Comparison of ENCODE assay signal across 8 cellular contexts in the genomic region with DNA sequence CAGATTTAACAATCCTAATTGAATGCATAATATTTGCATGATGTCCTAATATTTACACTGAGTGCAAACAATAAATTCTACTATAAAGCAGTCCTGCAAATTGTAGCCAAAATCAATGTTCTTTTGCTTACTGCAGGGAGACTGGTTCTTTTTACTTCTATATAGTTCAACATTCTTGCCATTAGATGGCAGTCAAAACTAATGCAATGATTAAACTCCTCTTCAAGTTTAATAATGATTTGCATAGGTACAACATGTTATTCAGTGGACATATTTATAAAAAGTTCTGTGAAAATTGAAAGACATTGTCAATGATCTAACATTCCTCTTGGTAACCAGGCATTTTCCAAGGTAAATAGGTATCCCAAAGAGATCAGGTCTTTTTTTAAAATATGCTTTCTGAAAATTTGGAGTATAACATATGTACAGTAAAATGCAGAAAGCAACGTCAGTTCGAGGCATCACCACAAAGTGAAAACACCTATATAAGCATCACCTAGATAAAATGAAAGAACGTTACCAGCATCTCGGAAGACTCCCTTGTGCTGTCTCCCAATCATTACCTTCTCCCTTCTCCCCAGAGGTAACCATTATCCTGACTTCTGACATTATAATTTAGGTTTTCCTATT. TPM values are rescaled to one million over a fixed set of nuclear protein-coding genes. Genes with fewer than 3 reads are reported as not detected.
DNase-seq lines count a peak whose midpoint lies in the region; ATAC-seq and TF ChIP-seq lines count a peak whose summit lies in the region.

No MANE protein-coding gene starts in this region.

- no peak overlapping the region for H3K27ac Mint-ChIP-seq in stimulated activated naive CD8-positive, alpha-beta T cell treated with anti-CD3 and anti-CD28 coated beads, Interleukin-15, amount 100 ng/mL, for 72 hours

- no peak for TF ChIP-seq POLR2A in spleen (IDR thresholded peaks at IDR 0.05)

- peak; percentile 67 for ATAC-seq in stimulated activated naive CD8-positive, alpha-beta T cell treated with anti-CD3 and anti-CD28 coated beads, Interleukin-15, amount 100 ng/mL, for 72 hours
- ATAC-seq in stimulated activated naive CD8-positive, alpha-beta T cell treated with anti-CD3 and anti-CD28 coated beads, Interleukin-15, Interleukin-2, amounts not matched to agents 100 U/mL and 50 U/mL, for 24 hours = no peak
- ATAC-seq in left cardiac atrium (peak; percentile 47 to 62), HG02870 (IDR thresholded peaks at IDR 0.05; ENCODE audit: unreplicated experiment) (no peak)

- intact Hi-C loops in left cardiac atrium (cut with DNase I) (loop anchor here (2.0 to 10.0 kb wide), 4 partner anchors 189 to 407 kb away; no protein-coding TSS in a partner anchor), spleen (cut with DNase I; ENCODE audit: low total_unique reads) (loop anchor here (10.0 kb wide), 1 partner anchor 187 kb away; no protein-coding TSS in a partner anchor)

- TF ChIP-seq CTCF in WERI-Rb-1 (IDR thresholded peaks at IDR 0.05; ENCODE audit: low read depth, low read length) (0 out of 2 replicates have a peak, but pooled peaks have one; percentile 7), spleen (IDR thresholded peaks at IDR 0.05 in 8 of 11, conservative IDR thresholded peaks at IDR 0.05 in 3 of 11) (peak in 10 of 11 experiments; percentile 7 to 70 (median 52))

- H3K27me3 Mint-ChIP-seq in stimulated activated naive CD8-positive, alpha-beta T cell treated with anti-CD3 and anti-CD28 coated beads, Interleukin-15, amount 100 ng/mL, for 72 hours = no peaks in the 10 kb centered on the region

- H3K36me3 ChIP-seq in WERI-Rb-1 = no peaks in the 10 kb centered on the region
- no peaks in the 10 kb centered on the region for H3K36me3 ChIP-seq in spleen

- H3K4me3 Mint-ChIP-seq in stimulated activated naive CD8-positive, alpha-beta T cell treated with anti-CD3 and anti-CD28 coated beads, Interleukin-15, amount 100 ng/mL, for 72 hours = no peak overlapping the region

- H3K27ac ChIP-seq in WERI-Rb-1 = no peak overlapping the region
- H3K27ac ChIP-seq in spleen = no peak overlapping the region

- H3K9me3 Mint-ChIP-seq in stimulated activated naive CD8-positive, alpha-beta T cell treated with anti-CD3 and anti-CD28 coated beads, Interleukin-15, amount 100 ng/mL, for 72 hours = no peaks in the 10 kb centered on the region

- H3K9me3 ChIP-seq in WERI-Rb-1 (ENCODE audit: severe bottlenecking) = peaks cover 3% of the 10 kb centered on the region
- no peaks in the 10 kb centered on the region for H3K9me3 ChIP-seq in spleen

- no peak overlapping the region for H3K4me3 ChIP-seq in WERI-Rb-1 (ENCODE audit: low read depth, low read length)
- H3K4me3 ChIP-seq in spleen = no peak overlapping the region

- H3K4me1 Mint-ChIP-seq in stimulated activated naive CD8-positive, alpha-beta T cell treated with anti-CD3 and anti-CD28 coated beads, Interleukin-15, amount 100 ng/mL, for 72 hours = no peaks in the 10 kb centered on the region

- H3K27me3 ChIP-seq in WERI-Rb-1 (ENCODE audit: insufficient read depth, low read depth, severe bottlenecking) (no peaks in the 10 kb centered on the region), spleen (replicated peaks in 1 of 7) (peaks cover 0 to 24% (median 0%) of the 10 kb centered on the region in 7 donors)

- H3K4me1 ChIP-seq in spleen = peaks cover 0 to 5% (median 0%) of the 10 kb centered on the region in 6 donors

- no peak for DNase-seq in stimulated activated naive CD8-positive, alpha-beta T cell treated with anti-CD3 and anti-CD28 coated beads, Interleukin-15, amount 100 ng/mL, for 72 hours
- DNase-seq in stimulated activated naive CD8-positive, alpha-beta T cell treated with anti-CD3 and anti-CD28 coated beads, Interleukin-15, Interleukin-2, amounts not matched to agents 100 U/mL and 50 U/mL, for 24 hours = no peak
- DNase-seq in NCI-H1930 (lab: John Stamatoyannopoulos, UW) (peak; percentile 5 to 22), WERI-Rb-1 (no peak), left cardiac atrium (no peak), spleen (no peak)
- DNase-seq in stimulated activated CD4-positive, alpha-beta T cell treated with anti-CD3 and anti-CD28 coated beads, Interleukin-12 subunit alpha, Interleukin-12 subunit beta, amount 100 ng/mL, for 4 hours = no peak

- WGBS in spleen, 5 donors = 47 to 71% (median 60%) methylated on average over 4 of the region's 4 CpGs

RNA-seq across cellular contexts. Expression of gene FNBP1L, which starts 9.8 kb away (rescaled TPM):
- total RNA-seq in left cardiac atrium = 10 to 100 TPM; 18.0 to 20.9 TPM
- total RNA-seq in spleen = 10 to 100 TPM in 1 of 7 donors, 1 to 10 TPM in 6; 4.7 to 10.0 (median 6.6) TPM
- polyA plus RNA-seq in spleen = 1 to 10 TPM; 1.5 to 2.2 (median 2.0) TPM

Comparison
In these comparisons a context has a peak if more than half of its experiments do, and no peak if none do; other contexts are left out.
1. ATAC-seq: peak in stimulated activated naive CD8-positive, alpha-beta T cell treated with anti-CD3 and anti-CD28 coated beads, Interleukin-15, amount 100 ng/mL, for 72 hours (single experiment) and left cardiac atrium (2 of 2); none in stimulated activated naive CD8-positive, alpha-beta T cell treated with anti-CD3 and anti-CD28 coated beads, Interleukin-15, Interleukin-2, amounts not matched to agents 100 U/mL and 50 U/mL, for 24 hours (single experiment) and HG02870 (single experiment).
2. DNase-seq: peak in NCI-H1930 (2 of 2); none in stimulated activated naive CD8-positive, alpha-beta T cell treated with anti-CD3 and anti-CD28 coated beads, Interleukin-15, amount 100 ng/mL, for 72 hours (0 of 2), stimulated activated naive CD8-positive, alpha-beta T cell treated with anti-CD3 and anti-CD28 coated beads, Interleukin-15, Interleukin-2, amounts not matched to agents 100 U/mL and 50 U/mL, for 24 hours (single experiment), WERI-Rb-1 (single experiment), left cardiac atrium (single experiment), spleen (single experiment) and stimulated activated CD4-positive, alpha-beta T cell treated with anti-CD3 and anti-CD28 coated beads, Interleukin-12 subunit alpha, Interleukin-12 subunit beta, amount 100 ng/mL, for 4 hours (single experiment).